ENCODE assay signal across 10 cellular contexts in the genomic region with DNA sequence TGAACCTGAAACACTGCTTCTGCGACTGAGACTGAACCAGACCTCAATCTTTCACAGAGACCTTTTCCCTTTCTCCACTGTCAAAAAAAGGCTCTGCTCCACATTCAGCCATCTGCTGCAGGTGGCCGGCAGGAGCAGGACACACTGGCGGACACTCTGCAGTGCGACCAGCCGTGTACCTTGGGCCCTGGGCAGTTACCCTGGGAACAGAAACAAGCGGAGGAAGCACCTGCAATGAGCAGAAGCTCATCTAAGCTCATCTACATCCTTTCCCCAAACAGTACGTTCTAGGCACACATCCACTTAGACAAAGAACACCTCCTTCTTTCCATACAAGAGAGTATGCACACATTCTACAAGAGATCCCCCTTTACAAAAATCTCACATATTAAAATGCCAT. TPM values are rescaled to one million over a fixed set of nuclear protein-coding genes. Genes with fewer than 3 reads are reported as not detected.
A peak's percentile ranks its signal among the peaks of the same experiment; 100 is the strongest.
DNase-seq lines count a peak whose midpoint lies in the region; ATAC-seq and TF ChIP-seq lines count a peak whose summit lies in the region.
"Had no signal": no experiment of that assay in that cellular context is flagged by ENCODE, and none has a peak within 500 bp of the region (broad histone marks: within the 10 kb centered on the region; RNA-seq: fewer than 3 reads in every experiment).

No MANE protein-coding gene starts in this region.

- peak; percentile 80 for DNase-seq in G401 (ENCODE audit: low spot score)
- peak; percentile 38 to 49 for DNase-seq in cerebellar nuclear complex (lab: John Stamatoyannopoulos, UW)
- DNase-seq in NCI-H2107 (lab: John Stamatoyannopoulos, UW) = no peak
- DNase-seq in left lobe of liver (ENCODE audit: low spot score) = no peak
- no peak for DNase-seq in omental fat pad (ENCODE audit: low spot score)
- DNase-seq: activated T-cell treated with anti-CD3 and anti-CD28 coated beads, Interleukin-2, amount 50 U/mL, for 4 hours; ovary had no signal

- no peak for TF ChIP-seq CTCF in omental fat pad (IDR thresholded peaks at IDR 0.05)

- ATAC-seq in GM19395 (IDR thresholded peaks at IDR 0.05; ENCODE audit: unreplicated experiment) (peak; percentile 46), HG03045 (IDR thresholded peaks at IDR 0.05; ENCODE audit: unreplicated experiment) (peak; percentile 25), left lobe of liver (no peak), omental fat pad (ENCODE audit: low FRiP score) (no peak), GM18870 (IDR thresholded peaks at IDR 0.05; ENCODE audit: unreplicated experiment) (no peak)
- ATAC-seq: activated T-cell treated with anti-CD3 and anti-CD28 coated beads, Interleukin-2, amount 50 U/mL, for 4 hours had no signal

- in situ Hi-C loops in G401 (cut with HindIII; ENCODE audit: low sequenced_read_pairs) = no loop called here

RNA-seq across cellular contexts. Expression of gene VOPP1, which starts 22.8 kb away (rescaled TPM):
- total RNA-seq in G401 (2014; rRNA removed; shearing (Covaris generic)) = 27.7 and 38.2 TPM in 2 replicates
- total RNA-seq in left lobe of liver (20.0 TPM), omental fat pad (10 to 100 TPM; 31.3 to 64.0 (median 57.9) TPM)

Comparison
In these comparisons a context has a peak if more than half of its experiments do, and no peak if none do; other contexts are left out.
1. DNase-seq: peak in G401 (single experiment) and cerebellar nuclear complex (2 of 2); none in NCI-H2107 (single experiment), left lobe of liver (single experiment) and omental fat pad (single experiment).
2. ATAC-seq: peak in GM19395 (single experiment) and HG03045 (single experiment); none in left lobe of liver (single experiment), omental fat pad (single experiment) and GM18870 (single experiment).